ENCODE assay signal across 18 cellular contexts in genomic region chr11:106061249-106061794, GRCh38. TPM values are rescaled to one million over a fixed set of nuclear protein-coding genes. Genes with fewer than 3 reads are reported as not detected.
A peak's percentile ranks its signal among the peaks of the same experiment; 100 is the strongest.
DNase-seq lines count a peak whose midpoint lies in the region; ATAC-seq, FAIRE-seq and TF ChIP-seq lines count a peak whose summit lies in the region.
"Had no signal": no experiment of that assay in that cellular context is flagged by ENCODE, and none has a peak within 500 bp of the region (broad histone marks: within the 10 kb centered on the region; RNA-seq: fewer than 3 reads in every experiment).

No MANE protein-coding gene starts in this region.

- no peak overlapping the region for H3K9ac ChIP-seq in NT2/D1 (ENCODE audit: insufficient read length, low read depth)
- H3K9ac ChIP-seq: BLaER1 treated with 17β-estradiol and CSF1 and Interleukin-3, amounts not matched to agents 10 nM and 100 nM had no signal

- peak; percentile 14 for FAIRE-seq in GM12892 (lab: Jason Lieb, UNC)
- FAIRE-seq: A204.1, H54, K562 had no signal

- H3K4me1 ChIP-seq in NT2/D1 (ENCODE audit: insufficient read depth, insufficient read length) (no peaks in the 10 kb centered on the region), ascending aorta (no peaks in the 10 kb centered on the region)
- H3K4me1 ChIP-seq: SJCRH30 had no signal

- TF ChIP-seq POLR2A in GM12892 (IDR thresholded peaks at IDR 0.05; ENCODE audit: low read depth, low read length): no peak

- H3K27ac ChIP-seq in layer of hippocampus (ENCODE audit: low read depth, low read length) (peak overlapping the region; percentile 30), ascending aorta (no peak overlapping the region)
- H3K27ac ChIP-seq: BLaER1 treated with 17β-estradiol and CSF1 and Interleukin-3, amounts not matched to agents 10 nM and 100 nM; SJCRH30 had no signal

- intact Hi-C loops in ascending aorta (cut with DNase I): no loop called here

- H3K4me3 ChIP-seq in NT2/D1 (ENCODE audit: insufficient read length, low read depth): no peak overlapping the region
- no peak overlapping the region for H3K4me3 ChIP-seq in ascending aorta
- H3K4me3 ChIP-seq: BLaER1 treated with 17β-estradiol and CSF1 and Interleukin-3, amounts not matched to agents 10 nM and 100 nM; K562; SJCRH30 had no signal

- ATAC-seq in GM21423 (IDR thresholded peaks at IDR 0.05; ENCODE audit: unreplicated experiment): peak; percentile 47
- no peak for ATAC-seq in GM19023 (IDR thresholded peaks at IDR 0.05; ENCODE audit: unreplicated experiment)
- ATAC-seq: K562, PC-3 had no signal

- H3K36me3 ChIP-seq in NT2/D1 (ENCODE audit: insufficient read depth, insufficient read length, low read length): no peaks in the 10 kb centered on the region
- peaks cover 0 to 12% of the 10 kb centered on the region in 2 donors for H3K36me3 ChIP-seq in ascending aorta
- H3K36me3 ChIP-seq: SJCRH30 had no signal

- H3K27me3 ChIP-seq in NT2/D1 (ENCODE audit: insufficient read depth, insufficient read length) (no peaks in the 10 kb centered on the region), layer of hippocampus (ENCODE audit: control insufficient read depth, insufficient read depth, low read length) (no peaks in the 10 kb centered on the region), ascending aorta (no peaks in the 10 kb centered on the region)
- H3K27me3 ChIP-seq: BLaER1 treated with 17β-estradiol and CSF1 and Interleukin-3, amounts not matched to agents 10 nM and 100 nM; SJCRH30 had no signal

- TF ChIP-seq CTCF in ascending aorta (IDR thresholded peaks at IDR 0.05): no peak

- DNase-seq in GM12892 (ENCODE audit: insufficient read length) (no peak), NT2/D1 (ENCODE audit: low read depth, low spot score) (peak; percentile 42), glomerular visceral epithelial cell (ENCODE audit: extremely low spot score) (no peak), ascending aorta (ENCODE audit: low spot score in 2 of 2) (no peak), UCSD-AML1 (lab: John Stamatoyannopoulos, UW; ENCODE audit: unreplicated experiment) (no peak)
- DNase-seq: GF-D8, NCI-H1436 treated with DMSO at 0.1 percent for 48 hours, NCI-H2081, NCI-H774, PC-3, SJCRH30 had no signal

- no peaks in the 10 kb centered on the region for H3K9me3 ChIP-seq in NT2/D1 (ENCODE audit: insufficient read depth, low read length)
- no peaks in the 10 kb centered on the region for H3K9me3 ChIP-seq in ascending aorta
- H3K9me3 ChIP-seq: SJCRH30 had no signal

RNA-seq across cellular contexts. Expression of gene KBTBD3, which starts 15.8 kb away (rescaled TPM):
- 6.1 TPM for polyA plus RNA-seq in GM12892 (2012; ENCODE audit: missing spikeins)
- total RNA-seq in ascending aorta: not detected

RNA-seq across cellular contexts. Expression of gene AASDHPPT, which starts 16.1 kb away (rescaled TPM):
- 30.6 TPM for polyA plus RNA-seq in GM12892 (2012; ENCODE audit: missing spikeins)
- total RNA-seq in ascending aorta: 17.6 TPM

RNA-seq across cellular contexts. Expression of gene MSANTD4, which starts 39.3 kb away (rescaled TPM):
- polyA plus RNA-seq in GM12892 (2012; ENCODE audit: missing spikeins): 13.5 TPM
- 13.6 TPM for total RNA-seq in ascending aorta
